8 cellular contexts compared by ENCODE assay signal in genomic region chr1:13583964-13584791, GRCh38.
A peak's percentile ranks its signal among the peaks of the same experiment; 100 is the strongest.
DNase-seq lines count a peak whose midpoint lies in the region; ATAC-seq and TF ChIP-seq lines count a peak whose summit lies in the region.

No MANE protein-coding gene starts in this region.

- H3K36me3 ChIP-seq in iPS-15b (ENCODE audit: control insufficient read depth, insufficient read depth, low read length), result peaks cover 2% of the 10 kb centered on the region

- H3K27me3 ChIP-seq in iPS-15b (ENCODE audit: control insufficient read depth, insufficient read depth, low read length), result peaks cover 13% of the 10 kb centered on the region

- TF ChIP-seq CTCF in GM13977 (IDR thresholded peaks at IDR 0.05; ENCODE audit: extremely low read depth, insufficient read depth, missing control alignments), result no peak
- TF ChIP-seq CTCF in astrocyte of the spinal cord (IDR thresholded peaks at IDR 0.05; ENCODE audit: low read depth, low read length), result no peak
- no peak for TF ChIP-seq CTCF in retinal pigment epithelial cell (conservative IDR thresholded peaks at IDR 0.05; ENCODE audit: low read depth, low read length)

- in situ Hi-C loops in GM13977 (cut with MboI; ENCODE audit: low pct_unique_long_range_greater_than_20kb, low sequenced_read_pairs, unreplicated experiment) (no loop called here), astrocyte of the spinal cord (cut with HindIII; ENCODE audit: low sequenced_read_pairs) (no loop called here)

- H3K4me3 ChIP-seq in astrocyte of the spinal cord (ENCODE audit: low read depth, low read length) (peak overlapping the region; percentile 56), iPS-15b (ENCODE audit: low read depth, low read length) (peak overlapping the region; percentile 95), retinal pigment epithelial cell (ENCODE audit: low read length) (peak overlapping the region; percentile 75)

- H3K4me1 ChIP-seq in iPS-15b (ENCODE audit: control insufficient read depth, insufficient read depth, low read length), result peaks cover 33% of the 10 kb centered on the region

- H3K9ac ChIP-seq in iPS-15b (ENCODE audit: low read depth, low read length), result peak overlapping the region; percentile 95

- DNase-seq in GM13977 (ENCODE audit: low spot score), result peak; percentile 16
- peak; percentile 54 for DNase-seq in astrocyte of the spinal cord (ENCODE audit: low read depth, low spot score)
- DNase-seq in retinal pigment epithelial cell (ENCODE audit: low read depth), result peak; percentile 46
- DNase-seq in KG1 (lab: John Stamatoyannopoulos, UW), result no peak
- DNase-seq in T-helper 1 cell, result no peak

- H3K9me3 ChIP-seq in iPS-15b (ENCODE audit: control insufficient read depth, insufficient read depth, low read length), result no peaks in the 10 kb centered on the region

- no peak for ATAC-seq in HG03159 (IDR thresholded peaks at IDR 0.05; ENCODE audit: unreplicated experiment)
- no peak for ATAC-seq in HG02840 (IDR thresholded peaks at IDR 0.05; ENCODE audit: low FRiP score, unreplicated experiment)

Comparison
In these comparisons a context has a peak if more than half of its experiments do, and no peak if none do; other contexts are left out.
1. DNase-seq: peak in GM13977 (single experiment), astrocyte of the spinal cord (single experiment) and retinal pigment epithelial cell (single experiment); none in KG1 (single experiment) and T-helper 1 cell (0 of 5).
2. Peak in every context shown above with its lines, with median percentiles within 50 percentile points of each other: H3K4me3 ChIP-seq.